ENCODE assay signal across 8 cellular contexts in the genomic region with DNA sequence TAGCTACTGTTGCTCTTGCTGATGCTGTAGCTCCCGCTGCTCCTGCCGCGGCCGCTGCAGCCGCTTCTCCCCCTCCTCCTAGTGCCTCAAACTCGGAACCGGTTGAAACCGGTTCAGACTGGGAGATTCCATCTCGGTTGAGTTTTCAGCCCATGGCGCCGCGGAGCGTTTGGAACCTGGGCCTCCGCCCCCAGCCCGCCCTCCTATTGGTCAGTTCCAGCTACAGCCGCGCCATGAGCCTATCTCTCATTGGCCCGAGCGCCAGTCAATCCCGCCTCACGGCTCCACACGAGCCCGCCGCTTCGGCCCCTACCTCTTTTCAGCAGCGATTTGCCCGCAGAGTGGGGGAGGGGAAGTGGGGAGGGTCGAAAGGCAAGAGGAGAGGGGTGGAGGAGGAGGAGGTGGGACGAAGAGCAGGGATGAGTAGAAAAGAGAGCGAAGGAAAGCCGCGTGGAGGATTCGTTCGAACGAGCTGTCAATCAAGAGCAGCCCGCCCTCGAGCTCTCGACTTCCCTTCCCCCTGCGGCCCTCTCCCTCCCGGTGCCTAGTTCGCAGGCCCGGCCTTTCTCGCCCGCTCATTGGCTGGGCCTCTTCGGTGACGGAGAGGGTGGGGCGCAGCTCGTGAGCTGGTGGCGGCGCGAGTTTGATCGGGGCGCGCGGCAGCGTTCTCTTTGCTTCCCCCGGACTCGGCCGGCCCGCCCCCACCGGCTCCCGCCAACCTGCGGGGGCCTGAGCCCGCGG. TPM values are rescaled to one million over a fixed set of nuclear protein-coding genes. Genes with fewer than 3 reads are reported as not detected.
DNase-seq lines count a peak whose midpoint lies in the region; ATAC-seq and TF ChIP-seq lines count a peak whose summit lies in the region.

A gene with protein sequence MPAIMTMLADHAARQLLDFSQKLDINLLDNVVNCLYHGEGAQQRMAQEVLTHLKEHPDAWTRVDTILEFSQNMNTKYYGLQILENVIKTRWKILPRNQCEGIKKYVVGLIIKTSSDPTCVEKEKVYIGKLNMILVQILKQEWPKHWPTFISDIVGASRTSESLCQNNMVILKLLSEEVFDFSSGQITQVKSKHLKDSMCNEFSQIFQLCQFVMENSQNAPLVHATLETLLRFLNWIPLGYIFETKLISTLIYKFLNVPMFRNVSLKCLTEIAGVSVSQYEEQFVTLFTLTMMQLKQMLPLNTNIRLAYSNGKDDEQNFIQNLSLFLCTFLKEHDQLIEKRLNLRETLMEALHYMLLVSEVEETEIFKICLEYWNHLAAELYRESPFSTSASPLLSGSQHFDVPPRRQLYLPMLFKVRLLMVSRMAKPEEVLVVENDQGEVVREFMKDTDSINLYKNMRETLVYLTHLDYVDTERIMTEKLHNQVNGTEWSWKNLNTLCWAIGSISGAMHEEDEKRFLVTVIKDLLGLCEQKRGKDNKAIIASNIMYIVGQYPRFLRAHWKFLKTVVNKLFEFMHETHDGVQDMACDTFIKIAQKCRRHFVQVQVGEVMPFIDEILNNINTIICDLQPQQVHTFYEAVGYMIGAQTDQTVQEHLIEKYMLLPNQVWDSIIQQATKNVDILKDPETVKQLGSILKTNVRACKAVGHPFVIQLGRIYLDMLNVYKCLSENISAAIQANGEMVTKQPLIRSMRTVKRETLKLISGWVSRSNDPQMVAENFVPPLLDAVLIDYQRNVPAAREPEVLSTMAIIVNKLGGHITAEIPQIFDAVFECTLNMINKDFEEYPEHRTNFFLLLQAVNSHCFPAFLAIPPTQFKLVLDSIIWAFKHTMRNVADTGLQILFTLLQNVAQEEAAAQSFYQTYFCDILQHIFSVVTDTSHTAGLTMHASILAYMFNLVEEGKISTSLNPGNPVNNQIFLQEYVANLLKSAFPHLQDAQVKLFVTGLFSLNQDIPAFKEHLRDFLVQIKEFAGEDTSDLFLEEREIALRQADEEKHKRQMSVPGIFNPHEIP (N-terminal part only) (minus strand): TSS at position 178 of the 741 bp plus-strand sequence. CDS start 4,459 bp downstream, outside the sequence.

- H3K4me3 ChIP-seq in KMS-11 (IDR thresholded peaks at IDR 0.05; ENCODE audit: insufficient read depth, low read depth, low read length) (peak within 1 kb of the TSS; percentile 68), Peyer's patch (peak within 1 kb of the TSS; percentile 71 to 93 (median 76)), muscle layer of duodenum (ENCODE audit: low read depth in 1 of 2, low read length in 2 of 2) (peak within 1 kb of the TSS; percentile 84 to 94)

- H4K20me1 ChIP-seq in KMS-11 (ENCODE audit: insufficient read depth) = peaks cover 30% of the 10 kb centered on the region

- DNase-seq in DMS53 treated with DMSO at 0.1 percent for 48 hours (lab: John Stamatoyannopoulos, UW; ENCODE audit: unreplicated experiment) (peak; percentile 100), Peyer's patch (peak; percentile 99)
- peak; percentile 99 for DNase-seq in activated T-cell treated with anti-CD3 and anti-CD28 coated beads, Interleukin-2, amount 50 U/mL, for 48 hours
- peak; percentile 96 to 98 for DNase-seq in stimulated activated CD8-positive, alpha-beta memory T cell treated with anti-CD3 and anti-CD28 coated beads, Interleukin-7, amount 100 ng/mL, for 4 hours (ENCODE audit: low read depth in 2 of 2)

- peak within 1 kb of the TSS; percentile 96 for H3K9ac ChIP-seq in KMS-11

- TF ChIP-seq CTCF in KMS-11 (conservative IDR thresholded peaks at IDR 0.05; ENCODE audit: low read depth, low read length) (no peak), Peyer's patch (IDR thresholded peaks at IDR 0.05) (no peak)

- ATAC-seq in GM21737 (IDR thresholded peaks at IDR 0.05; ENCODE audit: unreplicated experiment) (peak; percentile 79), esophagus mucosa (peak; percentile 95)

- H3K4me1 ChIP-seq in KMS-11 (ENCODE audit: low read depth, poor library complexity, severe bottlenecking) (peaks cover 36% of the 10 kb centered on the region), Peyer's patch (peaks cover 0 to 26% (median 4%) of the 10 kb centered on the region in 4 donors), muscle layer of duodenum (ENCODE audit: control insufficient read depth in 1 of 2, insufficient read depth in 2 of 2, low read length in 2 of 2) (peaks cover 16 to 18% of the 10 kb centered on the region in 2 donors)

- peak; percentile 83 to 90 for TF ChIP-seq POLR2A in Peyer's patch (IDR thresholded peaks at IDR 0.05)

- H3K4me2 ChIP-seq in KMS-11 = peak within 1 kb of the TSS; percentile 78

- H3K9me3 ChIP-seq in Peyer's patch = no peaks in the 10 kb centered on the region
- H3K9me3 ChIP-seq in muscle layer of duodenum (ENCODE audit: control insufficient read depth in 1 of 2, low read length in 2 of 2) = no peaks in the 10 kb centered on the region

- H3K79me2 ChIP-seq in KMS-11 (ENCODE audit: insufficient read depth, low read depth) = peaks cover 45% of the 10 kb centered on the region

- H3K27ac ChIP-seq in KMS-11 (peak within 1 kb of the TSS; percentile 95), Peyer's patch (peak within 1 kb of the TSS; percentile 95 to 99 (median 97)), muscle layer of duodenum (ENCODE audit: low read length) (peak within 1 kb of the TSS; percentile 98)

- H3K27me3 ChIP-seq in KMS-11 (ENCODE audit: insufficient read depth, low read depth) = no peaks in the 10 kb centered on the region
- no peaks in the 10 kb centered on the region for H3K27me3 ChIP-seq in Peyer's patch
- no peaks in the 10 kb centered on the region for H3K27me3 ChIP-seq in muscle layer of duodenum (ENCODE audit: low read depth, low read length)

- H3K36me3 ChIP-seq in KMS-11 (ENCODE audit: insufficient read depth) = 0 out of 2 replicates have a peak, but pooled peaks cover 5% of the 10 kb centered on the region
- no peaks in the 10 kb centered on the region for H3K36me3 ChIP-seq in Peyer's patch
- peaks cover 0 to 4% of the 10 kb centered on the region in 2 donors for H3K36me3 ChIP-seq in muscle layer of duodenum (ENCODE audit: control insufficient read depth in 1 of 2, insufficient read depth in 2 of 2, low read length in 2 of 2)

- H2AFZ ChIP-seq in KMS-11 (ENCODE audit: low read depth) = peak within 1 kb of the TSS; percentile 67

RNA-seq across cellular contexts. Expression of the gene that starts here (rescaled TPM):
- total RNA-seq in Peyer's patch (100 to 1,000 TPM in 3 of 4 donors, 10 to 100 TPM in 1; 71.1 to 158 (median 119) TPM), esophagus mucosa (77.7 TPM)

Comparison
In these comparisons a context has a peak if more than half of its experiments do, and no peak if none do; other contexts are left out.
1. Peak in every context shown above with its lines: DNase-seq, ATAC-seq, H3K4me3 ChIP-seq and H3K27ac ChIP-seq.